ENCODE assay signal across 1 cellular context in the genomic region with DNA sequence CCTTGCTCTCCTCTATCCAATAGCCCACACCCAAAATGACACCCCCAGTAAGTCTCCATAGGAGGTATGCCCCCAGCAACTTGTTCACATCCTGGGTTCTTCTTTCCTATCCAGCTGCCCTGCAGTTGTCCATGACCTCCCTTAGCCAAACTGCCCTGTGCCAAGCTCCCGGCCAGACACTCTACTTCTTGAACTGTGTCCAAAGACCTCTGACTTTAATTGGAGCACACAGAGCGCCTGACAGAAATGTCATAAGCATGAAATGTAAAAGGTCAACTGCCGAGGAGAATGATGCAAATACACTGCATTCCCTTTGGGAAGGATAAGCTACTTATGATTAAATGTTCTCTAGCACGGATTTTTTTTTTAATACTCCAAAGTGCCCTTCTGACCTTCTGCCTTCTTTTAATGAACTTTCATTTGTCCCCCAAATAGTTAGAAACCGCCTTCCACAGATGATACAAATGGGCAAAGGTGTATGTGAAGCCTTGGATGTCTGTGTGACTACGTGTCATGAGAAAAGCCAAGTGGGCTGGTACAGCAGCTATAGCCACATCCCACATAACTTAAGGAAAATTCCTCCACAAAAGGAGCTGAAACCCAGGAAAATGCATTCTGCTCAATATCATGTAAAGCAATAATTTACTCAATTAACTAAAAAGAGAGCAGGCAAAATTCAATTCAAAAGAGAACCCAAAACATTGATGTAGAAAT.
TF ChIP-seq lines count a peak whose summit lies in the region.

No MANE protein-coding gene starts in this region.

TF ChIP-seq in IMR-90, 13 proteins besides CTCF, POLR2A, EP300 and RAD21:
- no peak for TF ChIP-seq MXI1 (IDR thresholded peaks at IDR 0.05; ENCODE audit: borderline replicate concordance, low read depth, low read length)
- no peak for TF ChIP-seq RFX5 (IDR thresholded peaks at IDR 0.05; ENCODE audit: low read depth, low read length)
- TF ChIP-seq MAZ (IDR thresholded peaks at IDR 0.05; ENCODE audit: borderline replicate concordance, low read depth, low read length) = no peak
- no peak for TF ChIP-seq CEBPB (IDR thresholded peaks at IDR 0.05; ENCODE audit: low read depth, low read length)
- no peak for TF ChIP-seq BHLHE40 (IDR thresholded peaks at IDR 0.05; ENCODE audit: low read depth, low read length)
- TF ChIP-seq SMC3 (IDR thresholded peaks at IDR 0.05; ENCODE audit: low read depth, low read length) = no peak
- no peak for TF ChIP-seq NFE2L2 (IDR thresholded peaks at IDR 0.05; ENCODE audit: low read depth, low read length)
- TF ChIP-seq FOS (IDR thresholded peaks at IDR 0.05; ENCODE audit: low read depth, low read length) = no peak
- TF ChIP-seq USF2 (IDR thresholded peaks at IDR 0.05; ENCODE audit: low read depth, low read length) = no peak
- no peak for TF ChIP-seq MAFK (IDR thresholded peaks at IDR 0.05; ENCODE audit: low read depth, low read length)
- TF ChIP-seq RCOR1 (IDR thresholded peaks at IDR 0.05; ENCODE audit: insufficient replicate concordance, low read length) = no peak
- TF ChIP-seq, protein P1, sequence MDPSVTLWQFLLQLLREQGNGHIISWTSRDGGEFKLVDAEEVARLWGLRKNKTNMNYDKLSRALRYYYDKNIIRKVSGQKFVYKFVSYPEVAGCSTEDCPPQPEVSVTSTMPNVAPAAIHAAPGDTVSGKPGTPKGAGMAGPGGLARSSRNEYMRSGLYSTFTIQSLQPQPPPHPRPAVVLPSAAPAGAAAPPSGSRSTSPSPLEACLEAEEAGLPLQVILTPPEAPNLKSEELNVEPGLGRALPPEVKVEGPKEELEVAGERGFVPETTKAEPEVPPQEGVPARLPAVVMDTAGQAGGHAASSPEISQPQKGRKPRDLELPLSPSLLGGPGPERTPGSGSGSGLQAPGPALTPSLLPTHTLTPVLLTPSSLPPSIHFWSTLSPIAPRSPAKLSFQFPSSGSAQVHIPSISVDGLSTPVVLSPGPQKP (IDR thresholded peaks at IDR 0.05; ENCODE audit: borderline replicate concordance, low read depth, low read length) = no peak
- TF ChIP-seq CHD1 (IDR thresholded peaks at IDR 0.05; ENCODE audit: low read depth, low read length) = no peak
